18 cellular contexts compared by ENCODE assay signal in the genomic region with DNA sequence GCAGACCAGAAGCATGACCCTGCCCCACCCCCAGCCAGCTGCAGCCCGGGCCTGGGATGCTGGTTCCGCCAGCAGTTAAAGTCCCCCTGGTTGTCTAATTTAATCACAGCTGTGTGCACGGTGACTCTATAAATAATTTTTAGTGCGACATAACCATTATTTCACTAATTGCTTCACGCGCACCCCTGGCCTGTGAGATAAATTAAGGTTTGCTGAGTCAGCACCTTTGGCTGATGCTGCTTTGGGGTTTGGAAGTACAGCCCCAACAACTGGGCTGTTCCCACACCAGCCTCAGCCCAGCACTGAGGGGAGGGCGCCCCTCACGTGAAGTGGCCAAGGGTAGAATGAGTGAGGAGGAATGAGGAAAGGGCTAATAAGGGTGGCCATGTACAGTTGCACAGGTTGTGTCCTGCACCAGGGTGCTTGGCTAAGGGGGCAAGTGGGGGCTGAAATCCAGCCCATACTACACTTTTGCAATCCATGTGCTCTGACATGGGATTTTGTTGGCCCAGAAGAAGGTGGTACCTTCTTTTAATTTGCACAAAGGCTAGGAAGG. TPM values are rescaled to one million over a fixed set of nuclear protein-coding genes. Genes with fewer than 3 reads are reported as not detected.
DNase-seq lines count a peak whose midpoint lies in the region; ATAC-seq and TF ChIP-seq lines count a peak whose summit lies in the region.
"Had no signal": no experiment of that assay in that cellular context is flagged by ENCODE, and none has a peak within 500 bp of the region (broad histone marks: within the 10 kb centered on the region; RNA-seq: fewer than 3 reads in every experiment).

No MANE protein-coding gene starts in this region.

- H3K27me3 Mint-ChIP-seq in GM23338 (ENCODE audit: insufficient read depth, low read depth, poor library complexity) (peaks cover 15% of the 10 kb centered on the region), glutamatergic neuron (ENCODE audit: unreplicated experiment) (peaks cover 11% of the 10 kb centered on the region), nephron progenitor cell (ENCODE audit: low read depth, poor library complexity) (peaks cover 25% of the 10 kb centered on the region)

- H3K4me1 ChIP-seq in BLaER1 (peaks cover 62% of the 10 kb centered on the region), GM23338 (ENCODE audit: insufficient read depth) (peaks cover 12% of the 10 kb centered on the region; the same call in 1 of the 2 replicates), NT2/D1 (ENCODE audit: insufficient read depth, insufficient read length) (peaks cover 20% of the 10 kb centered on the region), uterus (no peaks in the 10 kb centered on the region)
- H3K4me1 ChIP-seq: HAP-1 had no signal

- H3K79me2 ChIP-seq in GM23338 (replicated peaks; ENCODE audit: insufficient read depth) = no peaks in the 10 kb centered on the region

- peak overlapping the region; percentile 51 for H3K9ac ChIP-seq in BLaER1
- H3K9ac ChIP-seq in NT2/D1 (ENCODE audit: insufficient read length, low read depth) = no peak overlapping the region
- H3K9ac ChIP-seq: GM23248 had no signal

- H3K36me3 ChIP-seq in BLaER1 (no peaks in the 10 kb centered on the region), GM23338 (ENCODE audit: insufficient read depth) (no peaks in the 10 kb centered on the region), NT2/D1 (ENCODE audit: insufficient read depth, insufficient read length, low read length) (no peaks in the 10 kb centered on the region), uterus (no peaks in the 10 kb centered on the region)
- H3K36me3 ChIP-seq: HAP-1 had no signal

- DNase-seq in GM23338 (ENCODE audit: low spot score) (no peak), NT2/D1 (ENCODE audit: low read depth, low spot score) (no peak), glutamatergic neuron (no peak), nephron progenitor cell (no peak), uterus (no peak)
- no peak for DNase-seq in NK-92 treated with Interleukin-12 subunit alpha and Interleukin-12 subunit beta, amount 100 ng/mL, for 24 hours (lab: John Stamatoyannopoulos, UW)
- DNase-seq: CD4-positive, CD25-positive, alpha-beta regulatory T cell; DMS79; GM23248; KBM-7 had no signal

- peak overlapping the region; percentile 78; the same call in 1 of the 2 replicates for H2AFZ ChIP-seq in GM23338
- H2AFZ ChIP-seq: GM23248 had no signal

- no peaks in the 10 kb centered on the region for H3K27me3 ChIP-seq in BLaER1
- no peaks in the 10 kb centered on the region for H3K27me3 ChIP-seq in GM23338 (ENCODE audit: insufficient read depth)
- peaks cover 9% of the 10 kb centered on the region for H3K27me3 ChIP-seq in NT2/D1 (ENCODE audit: insufficient read depth, insufficient read length)
- H3K27me3 ChIP-seq in uterus = peaks cover 0 to 18% of the 10 kb centered on the region in 2 donors

- H3K36me3 Mint-ChIP-seq in GM23338 (ENCODE audit: low read depth) (no peaks in the 10 kb centered on the region), glutamatergic neuron (ENCODE audit: unreplicated experiment) (no peaks in the 10 kb centered on the region), nephron progenitor cell (ENCODE audit: low read depth) (no peaks in the 10 kb centered on the region)
- H3K36me3 Mint-ChIP-seq: CD4-positive, CD25-positive, alpha-beta regulatory T cell had no signal

- TF ChIP-seq POLR2A in uterus (IDR thresholded peaks at IDR 0.05) = no peak

- H3K9me2 ChIP-seq in GM23338 (ENCODE audit: insufficient read depth) = no peaks in the 10 kb centered on the region

- H4K20me1 ChIP-seq in BLaER1 = no peaks in the 10 kb centered on the region
- no peaks in the 10 kb centered on the region for H4K20me1 ChIP-seq in GM23338 (replicated peaks; ENCODE audit: insufficient read depth)

- H3K4me2 ChIP-seq in BLaER1 (peak overlapping the region; percentile 84), GM23338 (no peak overlapping the region)

- TF ChIP-seq CTCF in GM23338 (conservative IDR thresholded peaks at IDR 0.05; ENCODE audit: low read depth in 2 of 2) (peak; percentile 25 to 27; a peak in 1 of 4 replicates), glutamatergic neuron (IDR thresholded peaks at IDR 0.05; ENCODE audit: partially characterized antibody, unreplicated experiment) (no peak), nephron progenitor cell (IDR thresholded peaks at IDR 0.05) (no peak), uterus (IDR thresholded peaks at IDR 0.05) (no peak)

- H3K4me3 ChIP-seq in BLaER1 = peak overlapping the region; percentile 4; the same call in 1 of the 2 replicates
- H3K4me3 ChIP-seq in GM23338 = no peak overlapping the region
- peak overlapping the region; percentile 10 for H3K4me3 ChIP-seq in NT2/D1 (ENCODE audit: insufficient read length, low read depth)
- no peak overlapping the region for H3K4me3 ChIP-seq in uterus
- H3K4me3 ChIP-seq: GM12878, GM23248, HAP-1 had no signal

- H3K4me3 Mint-ChIP-seq in GM23338 = no peak overlapping the region
- H3K4me3 Mint-ChIP-seq in glutamatergic neuron (ENCODE audit: unreplicated experiment) = peak overlapping the region; percentile 57
- H3K4me3 Mint-ChIP-seq in nephron progenitor cell = no peak overlapping the region
- H3K4me3 Mint-ChIP-seq: CD4-positive, CD25-positive, alpha-beta regulatory T cell had no signal

- H3K27ac Mint-ChIP-seq in GM23338 (no peak overlapping the region), glutamatergic neuron (ENCODE audit: unreplicated experiment) (no peak overlapping the region), nephron progenitor cell (no peak overlapping the region)
- H3K27ac Mint-ChIP-seq: CD4-positive, CD25-positive, alpha-beta regulatory T cell had no signal

- ATAC-seq in GM23338 (peak; percentile 28), GM21390 (IDR thresholded peaks at IDR 0.05; ENCODE audit: unreplicated experiment) (no peak)
- ATAC-seq: GM12878 had no signal

- intact Hi-C loops in uterus (cut with DNase I; ENCODE audit: low total_unique reads) = no loop called here

- H3K9me3 Mint-ChIP-seq in GM23338 = no peaks in the 10 kb centered on the region; the same call in 1 of the 3 replicates
- H3K9me3 Mint-ChIP-seq in glutamatergic neuron (ENCODE audit: unreplicated experiment) = peaks cover 5% of the 10 kb centered on the region
- H3K9me3 Mint-ChIP-seq in nephron progenitor cell = no peaks in the 10 kb centered on the region

- H3K4me1 Mint-ChIP-seq in GM23338 (peaks cover 42% of the 10 kb centered on the region), glutamatergic neuron (ENCODE audit: low read depth, unreplicated experiment) (peaks cover 42% of the 10 kb centered on the region), nephron progenitor cell (peaks cover 48% of the 10 kb centered on the region)

- H3K27ac ChIP-seq in BLaER1 (peak overlapping the region; percentile 73), GM23338 (ENCODE audit: low read depth) (no peak overlapping the region), uterus (no peak overlapping the region)
- H3K27ac ChIP-seq: GM23248 had no signal

- H3F3A ChIP-seq in GM23338 (replicated peaks; ENCODE audit: low read depth) = no peaks in the 10 kb centered on the region

- H3K9me3 ChIP-seq in BLaER1 (no peaks in the 10 kb centered on the region), NT2/D1 (ENCODE audit: insufficient read depth, low read length) (no peaks in the 10 kb centered on the region), uterus (no peaks in the 10 kb centered on the region)
- H3K9me3 ChIP-seq: HAP-1 had no signal

RNA-seq across cellular contexts. Expression of a gene that starts 26.2 kb away (rescaled TPM):
- 0.10 and 0.31 TPM in 2 replicates for total RNA-seq in GM23338 (2014; rRNA removed; shearing (Covaris generic))
- polyA plus RNA-seq in GM23338 (2016; fragmentation: Nextera tagmentation; extraction: Ambion mirVana) = 0.08 and 0.16 TPM in 2 replicates
- total RNA-seq in glutamatergic neuron (ENCODE audit: unreplicated experiment) = 7.9 TPM
- under 1 TPM in 2 of 4 donors, not detected in 2; 0.48 to 0.49 TPM for total RNA-seq in uterus
- total RNA-seq: A673; CD4-positive, CD25-positive, alpha-beta regulatory T cell; G401; GM12878; GM23248; HT1080 had no signal
- polyA plus RNA-seq: BJ; CD4-positive, CD25-positive, alpha-beta regulatory T cell; GM12878; GM23248 had no signal

Comparison
In these comparisons a context has a peak if more than half of its experiments do, and no peak if none do; other contexts are left out.
1. H3K4me3 ChIP-seq: peak in BLaER1 (single experiment) and NT2/D1 (single experiment); none in GM23338 (single experiment) and uterus (0 of 2).
2. CTCF ChIP-seq: peak in GM23338 (2 of 2); none in glutamatergic neuron (single experiment), nephron progenitor cell (single experiment) and uterus (0 of 4).